Comparison of ENCODE assay signal across 1 cellular context in genomic region chr22:45923212-45923611, GRCh38.
A peak's percentile ranks its signal among the peaks of the same experiment; 100 is the strongest.
TF ChIP-seq lines count a peak whose summit lies in the region.

No MANE protein-coding gene starts in this region.

TF ChIP-seq in HepG2, 621 proteins besides CTCF, POLR2A, EP300 and RAD21:
- no peak for TF ChIP-seq DR1 (CRISPR knock-in tag; IDR thresholded peaks at IDR 0.05)
- TF ChIP-seq ZNF768 (CRISPR knock-in tag; IDR thresholded peaks at IDR 0.05), result peak; percentile 91
